In the genomic region with DNA sequence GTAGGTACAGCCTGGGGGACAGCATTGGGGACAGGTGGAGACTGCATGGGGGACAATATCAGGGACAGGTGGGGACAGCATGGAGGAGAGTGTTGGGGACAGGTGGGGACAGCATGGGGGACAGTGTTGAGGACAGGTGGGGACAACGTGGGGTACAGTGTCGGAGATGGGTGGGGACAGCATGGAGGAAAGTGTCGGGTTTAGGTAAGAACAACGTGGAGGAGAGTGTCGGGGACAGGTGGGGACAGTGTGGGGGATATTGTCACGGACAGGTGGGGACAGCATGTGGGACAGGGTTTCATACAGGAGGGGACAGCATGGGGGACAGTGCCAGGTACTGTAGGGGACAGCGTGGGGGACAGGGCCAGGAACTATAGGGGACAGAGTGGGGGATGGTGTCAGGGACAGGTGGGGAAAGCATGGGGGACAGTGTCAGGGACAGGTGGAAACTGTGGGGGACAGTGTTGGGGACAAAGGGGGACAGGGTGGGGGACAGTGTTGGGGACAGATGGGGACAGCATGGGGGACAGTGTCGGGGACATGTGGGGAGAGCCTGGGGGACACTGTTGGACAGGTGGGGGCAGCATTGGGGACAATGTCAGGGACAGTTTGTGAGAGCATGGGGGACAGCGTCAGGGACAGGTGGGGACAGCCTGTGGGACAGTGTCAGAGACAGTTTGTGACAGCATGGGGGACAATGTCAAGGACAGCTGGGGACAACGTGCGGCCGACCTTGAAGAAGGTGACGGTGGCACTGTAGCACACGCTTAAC, we compare ENCODE assay signal across 12 cellular contexts.
"Had no signal": no experiment of that assay in that cellular context is flagged by ENCODE, and none has a peak within 500 bp of the region (broad histone marks: within the 10 kb centered on the region; RNA-seq: fewer than 3 reads in every experiment).

No MANE protein-coding gene starts in this region.

- H3K4me3 ChIP-seq: ovary, tibial artery had no signal

- H3K4me1 Mint-ChIP-seq: activated CD4-positive, alpha-beta T cell treated with anti-CD3 and anti-CD28 coated beads, Interleukin-2, amount 10 ng/mL, durations not matched to agents 7 days and 5 days; activated T-helper 17 cell treated with anti-CD3 and anti-CD28 coated beads, Interleukin-2, amount 50 U/mL, for 72 hours had no signal

- H3K9me3 ChIP-seq: ovary, tibial artery had no signal

- H3K4me1 ChIP-seq: foreskin keratinocyte, tibial artery had no signal

- H3K36me3 ChIP-seq: ovary, tibial artery had no signal

- H3K27ac Mint-ChIP-seq: activated CD4-positive, alpha-beta T cell treated with anti-CD3 and anti-CD28 coated beads, Interleukin-2, amount 10 ng/mL, durations not matched to agents 7 days and 5 days; activated T-helper 17 cell treated with anti-CD3 and anti-CD28 coated beads, Interleukin-2, amount 50 U/mL, for 72 hours; dendritic cell treated with granulocyte-macrophage colony-stimulating factor and Interleukin-4, amounts not matched to agents 40 ng/mL and 50 ng/mL, for 4 days; effector memory CD8-positive, alpha-beta T cell had no signal

- H3K9me3 Mint-ChIP-seq: activated CD4-positive, alpha-beta T cell treated with anti-CD3 and anti-CD28 coated beads, Interleukin-2, amount 10 ng/mL, durations not matched to agents 7 days and 5 days; activated T-helper 17 cell treated with anti-CD3 and anti-CD28 coated beads, Interleukin-2, amount 50 U/mL, for 72 hours; dendritic cell treated with granulocyte-macrophage colony-stimulating factor and Interleukin-4, amounts not matched to agents 40 ng/mL and 50 ng/mL, for 4 days; effector memory CD8-positive, alpha-beta T cell had no signal

- ATAC-seq: activated T-helper 17 cell treated with anti-CD3 and anti-CD28 coated beads, Interleukin-2, amount 50 U/mL, for 72 hours; effector memory CD8-positive, alpha-beta T cell; foreskin keratinocyte; sciatic nerve had no signal

- DNase-seq: activated CD4-positive, alpha-beta T cell treated with anti-CD3 and anti-CD28 coated beads, Interleukin-2, amount 10 ng/mL, durations not matched to agents 7 days and 5 days; activated naive CD4-positive, alpha-beta T cell treated with Interleukin-2 at 50 U/mL for 16 hours; effector memory CD8-positive, alpha-beta T cell; foreskin keratinocyte; glutamatergic neuron; kidney glomerular epithelial cell; ovary; stimulated activated CD4-positive, alpha-beta T cell treated with anti-CD3 and anti-CD28 coated beads, Interleukin-1b, Interleukin-23, amount 100 ng/mL, for 48 hours; tibial artery had no signal

- H3K27me3 ChIP-seq: foreskin keratinocyte, ovary, tibial artery had no signal

- H3K27ac ChIP-seq: foreskin keratinocyte, ovary, tibial artery had no signal

- H3K27me3 Mint-ChIP-seq: activated CD4-positive, alpha-beta T cell treated with anti-CD3 and anti-CD28 coated beads, Interleukin-2, amount 10 ng/mL, durations not matched to agents 7 days and 5 days; activated T-helper 17 cell treated with anti-CD3 and anti-CD28 coated beads, Interleukin-2, amount 50 U/mL, for 72 hours; dendritic cell treated with granulocyte-macrophage colony-stimulating factor and Interleukin-4, amounts not matched to agents 40 ng/mL and 50 ng/mL, for 4 days had no signal

- H3K4me3 Mint-ChIP-seq: activated CD4-positive, alpha-beta T cell treated with anti-CD3 and anti-CD28 coated beads, Interleukin-2, amount 10 ng/mL, durations not matched to agents 7 days and 5 days; activated T-helper 17 cell treated with anti-CD3 and anti-CD28 coated beads, Interleukin-2, amount 50 U/mL, for 72 hours; dendritic cell treated with granulocyte-macrophage colony-stimulating factor and Interleukin-4, amounts not matched to agents 40 ng/mL and 50 ng/mL, for 4 days; effector memory CD8-positive, alpha-beta T cell had no signal
